In genomic region chr18:23503038-23503966, GRCh38 we compare ENCODE assay signal across 8 cellular contexts. TPM values are rescaled to one million over a fixed set of nuclear protein-coding genes. Genes with fewer than 3 reads are reported as not detected.
DNase-seq lines count a peak whose midpoint lies in the region; ATAC-seq and TF ChIP-seq lines count a peak whose summit lies in the region.

RMC1 (plus strand) TSS chr18:23503511; CDS start chr18:23503619, 108 bp downstream.

- H3K4me3 ChIP-seq in endodermal cell (ENCODE audit: low read length) (peak within 1 kb of the TSS; percentile 82), mesodermal cell (ENCODE audit: extremely low read depth, insufficient read depth, low read length, poor library complexity, severe bottlenecking) (peak within 1 kb of the TSS; percentile 84)

- H3K27me3 ChIP-seq in endodermal cell (ENCODE audit: control insufficient read depth, insufficient read depth, low read length, poor library complexity, severe bottlenecking) = peaks cover 16% of the 10 kb centered on the region

- peak; percentile 54 for TF ChIP-seq CTCF in endodermal cell (conservative IDR thresholded peaks at IDR 0.05)

- peak within 1 kb of the TSS; percentile 76 for H3K4me3 Mint-ChIP-seq in endodermal cell

- H3K9me3 ChIP-seq in endodermal cell (ENCODE audit: control insufficient read depth, low read length) (no peaks in the 10 kb centered on the region), mesodermal cell (ENCODE audit: control insufficient read depth, low read length) (no peaks in the 10 kb centered on the region)

- no peaks in the 10 kb centered on the region for H3K4me1 ChIP-seq in endodermal cell (ENCODE audit: control insufficient read depth, insufficient read depth, low read length)
- peaks cover 8% of the 10 kb centered on the region for H3K4me1 ChIP-seq in mesodermal cell (ENCODE audit: control insufficient read depth, insufficient read depth, low read length, poor library complexity, severe bottlenecking)

- peak; percentile 70 for ATAC-seq in GM21360 (IDR thresholded peaks at IDR 0.05; ENCODE audit: unreplicated experiment)

- H3K9ac ChIP-seq in endodermal cell (ENCODE audit: extremely low read depth, low read length, poor library complexity, severe bottlenecking) = peak within 1 kb of the TSS; percentile 71

- peak within 1 kb of the TSS; percentile 82 for H3K27ac ChIP-seq in endodermal cell (ENCODE audit: low read depth, low read length)
- H3K27ac ChIP-seq in mesodermal cell (ENCODE audit: low read depth, low read length, severe bottlenecking) = peak within 1 kb of the TSS; percentile 37

- H3K4me1 Mint-ChIP-seq in endodermal cell = peaks cover 21% of the 10 kb centered on the region

- H3K27ac Mint-ChIP-seq in endodermal cell = peak within 1 kb of the TSS; percentile 75

- WGBS in endodermal cell (ENCODE audit: insufficient coverage in 1 of 2, insufficient read length in 1 of 2), 2 experiments = 0% methylated on average over 31 to 110 of the region's 110 CpGs
- WGBS in mesodermal cell (ENCODE audit: insufficient coverage in 2 of 2), 2 experiments = 0 to 1% methylated on average over 86 to 99 of the region's 110 CpGs

- DNase-seq in Caki2 (ENCODE audit: low read depth) (peak; percentile 84), HT1080 (ENCODE audit: low read depth) (peak; percentile 87), NOMO-1 treated with dmso at 0.1 percent for 144 hours (lab: John Stamatoyannopoulos, UW; ENCODE audit: unreplicated experiment) (peak; percentile 82), endodermal cell (peak; percentile 97)
- DNase-seq in activated CD8-positive, alpha-beta memory T cell treated with anti-CD3 and anti-CD28 coated beads, Interleukin-2, amount 50 U/mL, for 1 hour (ENCODE audit: extremely low read depth) = peak; percentile 83
- peak; percentile 99 for DNase-seq in stimulated activated CD8-positive, alpha-beta memory T cell treated with anti-CD3 and anti-CD28 coated beads, Interleukin-15, amount 100 ng/mL, for 24 hours (ENCODE audit: low read depth)

- in situ Hi-C loops in Caki2 (cut with HindIII; ENCODE audit: low pct_unique_long_range_greater_than_20kb, low sequenced_read_pairs) = no loop called here

- no peaks in the 10 kb centered on the region for H3K36me3 ChIP-seq in endodermal cell (ENCODE audit: control insufficient read depth, insufficient read depth, low read length)
- peaks cover 20% of the 10 kb centered on the region for H3K36me3 ChIP-seq in mesodermal cell (ENCODE audit: control insufficient read depth, insufficient read depth, low read length)

- H3K9me3 Mint-ChIP-seq in endodermal cell = no peaks in the 10 kb centered on the region

- peaks cover 10% of the 10 kb centered on the region for H3K36me3 Mint-ChIP-seq in endodermal cell (ENCODE audit: low read depth)

- peaks cover 30% of the 10 kb centered on the region for H3K27me3 Mint-ChIP-seq in endodermal cell (ENCODE audit: insufficient read depth)

RNA-seq across cellular contexts. Expression of gene RMC1, which starts in this region (rescaled TPM):
- 10.8 and 31.7 TPM in 2 replicates for total RNA-seq in Caki2 (2014; rRNA removed; shearing (Covaris generic); ENCODE audit: low replicate concordance)
- 20.5 and 26.8 TPM in 2 replicates for total RNA-seq in HT1080 (2014; rRNA removed; shearing (Covaris generic))
- 20.4 and 25.0 TPM in 2 replicates for polyA plus RNA-seq in HT1080 (2015; cell fraction: cytosol; rRNA removed)
- polyA plus RNA-seq in HT1080 (2015; cell fraction: nucleus; rRNA removed) = 28.9 and 32.5 TPM in 2 replicates
- total RNA-seq in endodermal cell = 10 to 100 TPM; 18.3 to 19.1 TPM
- 21.9 TPM for polyA plus RNA-seq in endodermal cell (2013, experiment 1 of 2)
- polyA plus RNA-seq in endodermal cell (2013, experiment 2 of 2) = 21.4 TPM
- 24.8 TPM for polyA plus RNA-seq in mesodermal cell (2013, experiment 1 of 2)
- 21.2 TPM for polyA plus RNA-seq in mesodermal cell (2013, experiment 2 of 2)

Comparison
In these comparisons a context has a peak if more than half of its experiments do, and no peak if none do; other contexts are left out.
1. Peak in every context shown above with its lines: DNase-seq, ATAC-seq, H3K4me3 ChIP-seq and H3K27ac ChIP-seq.